Comparison of ENCODE assay signal across 23 cellular contexts in genomic region chr1:221025391-221026355, GRCh38.
DNase-seq lines count a peak whose midpoint lies in the region; ATAC-seq lines count a peak whose summit lies in the region.
"Had no signal": no experiment of that assay in that cellular context is flagged by ENCODE, and none has a peak within 500 bp of the region (broad histone marks: within the 10 kb centered on the region; RNA-seq: fewer than 3 reads in every experiment).

No MANE protein-coding gene starts in this region.

- no peak overlapping the region for H3K27ac Mint-ChIP-seq in T-helper 17 cell
- no peak overlapping the region for H3K27ac Mint-ChIP-seq in activated CD8-positive, alpha-beta memory T cell treated with anti-CD3 and anti-CD28 coated beads, Interleukin-2, amount 10 ng/mL, durations not matched to agents 7 days and 5 days
- H3K27ac Mint-ChIP-seq: activated naive CD4-positive, alpha-beta T cell treated with anti-CD3 and anti-CD28 coated beads for 36 hours; CD8-positive, alpha-beta memory T cell had no signal

- H3K4me3 Mint-ChIP-seq in T-helper 17 cell = no peak overlapping the region
- no peak overlapping the region for H3K4me3 Mint-ChIP-seq in activated CD8-positive, alpha-beta memory T cell treated with anti-CD3 and anti-CD28 coated beads, Interleukin-2, amount 10 ng/mL, durations not matched to agents 7 days and 5 days
- H3K4me3 Mint-ChIP-seq: activated naive CD4-positive, alpha-beta T cell treated with anti-CD3 and anti-CD28 coated beads for 36 hours; CD8-positive, alpha-beta memory T cell had no signal

- peak; percentile 32 for DNase-seq in A172 (ENCODE audit: low spot score)
- no peak for DNase-seq in T-helper 17 cell
- DNase-seq in kidney glomerular epithelial cell (lab: John Stamatoyannopoulos, UW) = peak; percentile 10
- no peak for DNase-seq in activated CD8-positive, alpha-beta memory T cell treated with anti-CD3 and anti-CD28 coated beads, Interleukin-2, amount 10 ng/mL, durations not matched to agents 7 days and 5 days
- no peak for DNase-seq in NCI-H2171 (lab: John Stamatoyannopoulos, UW)
- DNase-seq: activated CD4-positive, alpha-beta T cell treated with anti-CD3 and anti-CD28 coated beads, Interleukin-2, amount 50 U/mL, for 48 hours; activated naive CD4-positive, alpha-beta T cell treated with anti-CD3 and anti-CD28 coated beads for 36 hours; aorta; CD8-positive, alpha-beta memory T cell; cerebellar nuclear complex; hippocampal formation; kidney; NCI-H1105; NCI-H82; stimulated activated CD4-positive, alpha-beta T cell treated with anti-CD3 and anti-CD28 coated beads, Interleukin-15, amount 100 ng/mL, for 24 hours; stimulated activated naive CD8-positive, alpha-beta T cell treated with anti-CD3 and anti-CD28 coated beads, Interleukin-15, Interleukin-2, amounts not matched to agents 100 U/mL and 50 U/mL, for 24 hours; SW 1271; transverse colon had no signal

- CTCF ChIA-PET in activated CD8-positive, alpha-beta memory T cell treated with anti-CD3 and anti-CD28 coated beads, Interleukin-2, amount 10 ng/mL, durations not matched to agents 7 days and 5 days (lab: Charles Lee) = no interaction called here

- H3K27me3 Mint-ChIP-seq in T-helper 17 cell = no peaks in the 10 kb centered on the region
- no peaks in the 10 kb centered on the region for H3K27me3 Mint-ChIP-seq in activated CD8-positive, alpha-beta memory T cell treated with anti-CD3 and anti-CD28 coated beads, Interleukin-2, amount 10 ng/mL, durations not matched to agents 7 days and 5 days

- no peaks in the 10 kb centered on the region for H3K9me3 ChIP-seq in T-helper 17 cell (ENCODE audit: control insufficient read depth, low read length, poor library complexity, severe bottlenecking)
- H3K9me3 ChIP-seq: right atrium auricular region, transverse colon had no signal

- no peaks in the 10 kb centered on the region for H3K9me3 Mint-ChIP-seq in activated CD8-positive, alpha-beta memory T cell treated with anti-CD3 and anti-CD28 coated beads, Interleukin-2, amount 10 ng/mL, durations not matched to agents 7 days and 5 days (ENCODE audit: low read depth)
- H3K9me3 Mint-ChIP-seq: activated naive CD4-positive, alpha-beta T cell treated with anti-CD3 and anti-CD28 coated beads for 36 hours had no signal

- no peaks in the 10 kb centered on the region for H3K36me3 Mint-ChIP-seq in T-helper 17 cell (ENCODE audit: low read depth)
- no peaks in the 10 kb centered on the region for H3K36me3 Mint-ChIP-seq in activated CD8-positive, alpha-beta memory T cell treated with anti-CD3 and anti-CD28 coated beads, Interleukin-2, amount 10 ng/mL, durations not matched to agents 7 days and 5 days
- H3K36me3 Mint-ChIP-seq: CD8-positive, alpha-beta memory T cell had no signal

- H3K4me1 Mint-ChIP-seq in T-helper 17 cell = no peaks in the 10 kb centered on the region
- no peaks in the 10 kb centered on the region for H3K4me1 Mint-ChIP-seq in activated CD8-positive, alpha-beta memory T cell treated with anti-CD3 and anti-CD28 coated beads, Interleukin-2, amount 10 ng/mL, durations not matched to agents 7 days and 5 days
- H3K4me1 Mint-ChIP-seq: CD8-positive, alpha-beta memory T cell had no signal

- ATAC-seq in GM19351 (IDR thresholded peaks at IDR 0.05; ENCODE audit: unreplicated experiment) = peak; percentile 47
- peak; percentile 32 for ATAC-seq in T-helper 17 cell
- ATAC-seq in GM18867 (IDR thresholded peaks at IDR 0.05; ENCODE audit: unreplicated experiment) = no peak
- no peak for ATAC-seq in activated CD8-positive, alpha-beta memory T cell treated with anti-CD3 and anti-CD28 coated beads, Interleukin-2, amount 10 ng/mL, durations not matched to agents 7 days and 5 days
- no peak for ATAC-seq in GM21737 (IDR thresholded peaks at IDR 0.05; ENCODE audit: unreplicated experiment)
- ATAC-seq: HCT116; stimulated activated naive CD8-positive, alpha-beta T cell treated with anti-CD3 and anti-CD28 coated beads, Interleukin-15, Interleukin-2, amounts not matched to agents 100 U/mL and 50 U/mL, for 24 hours had no signal

Comparison
In these comparisons a context has a peak if more than half of its experiments do, and no peak if none do; other contexts are left out.
1. DNase-seq: peak in A172 (single experiment) and kidney glomerular epithelial cell (single experiment); none in T-helper 17 cell (0 of 3), activated CD8-positive, alpha-beta memory T cell treated with anti-CD3 and anti-CD28 coated beads, Interleukin-2, amount 10 ng/mL, durations not matched to agents 7 days and 5 days (single experiment) and NCI-H2171 (single experiment).
2. ATAC-seq: peak in GM19351 (single experiment) and T-helper 17 cell (single experiment); none in GM18867 (single experiment), activated CD8-positive, alpha-beta memory T cell treated with anti-CD3 and anti-CD28 coated beads, Interleukin-2, amount 10 ng/mL, durations not matched to agents 7 days and 5 days (single experiment) and GM21737 (single experiment).